1 cellular context compared by ENCODE assay signal in the genomic region with DNA sequence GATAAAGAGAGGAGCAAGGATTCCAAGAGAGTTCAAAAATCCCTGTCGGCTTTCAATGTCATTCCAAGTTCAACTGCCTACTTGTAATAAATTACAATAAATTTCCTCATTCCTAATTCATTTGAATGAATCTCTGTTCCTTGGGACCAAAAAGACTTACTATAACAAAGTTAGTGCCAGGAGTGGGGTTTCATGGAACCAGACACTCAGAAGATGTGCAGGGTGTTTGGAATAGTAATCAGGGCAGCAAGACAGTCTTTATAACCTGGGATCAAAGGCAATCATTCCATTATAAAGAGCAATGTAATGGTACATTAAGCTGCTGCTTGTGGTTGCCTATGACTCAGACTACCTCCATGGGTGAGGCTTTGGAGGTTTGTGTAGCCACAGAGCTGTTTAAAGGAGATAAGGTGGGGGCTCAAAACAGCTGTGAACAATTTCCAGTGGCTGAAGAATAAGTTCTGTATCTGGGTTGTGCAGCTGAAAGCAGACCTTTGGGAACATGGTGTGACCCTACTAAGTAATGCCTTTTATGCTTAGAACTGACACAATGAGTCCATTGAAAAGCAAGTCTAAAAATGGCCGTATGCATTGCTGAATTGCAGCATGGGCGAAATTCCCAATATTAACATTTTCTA.
A peak's percentile ranks its signal among the peaks of the same experiment; 100 is the strongest.
TF ChIP-seq lines count a peak whose summit lies in the region.

No MANE protein-coding gene starts in this region.

TF ChIP-seq in K562, 482 proteins besides CTCF, POLR2A, EP300 and RAD21 (continued from another document and continues in another):
- TF ChIP-seq, protein P1, sequence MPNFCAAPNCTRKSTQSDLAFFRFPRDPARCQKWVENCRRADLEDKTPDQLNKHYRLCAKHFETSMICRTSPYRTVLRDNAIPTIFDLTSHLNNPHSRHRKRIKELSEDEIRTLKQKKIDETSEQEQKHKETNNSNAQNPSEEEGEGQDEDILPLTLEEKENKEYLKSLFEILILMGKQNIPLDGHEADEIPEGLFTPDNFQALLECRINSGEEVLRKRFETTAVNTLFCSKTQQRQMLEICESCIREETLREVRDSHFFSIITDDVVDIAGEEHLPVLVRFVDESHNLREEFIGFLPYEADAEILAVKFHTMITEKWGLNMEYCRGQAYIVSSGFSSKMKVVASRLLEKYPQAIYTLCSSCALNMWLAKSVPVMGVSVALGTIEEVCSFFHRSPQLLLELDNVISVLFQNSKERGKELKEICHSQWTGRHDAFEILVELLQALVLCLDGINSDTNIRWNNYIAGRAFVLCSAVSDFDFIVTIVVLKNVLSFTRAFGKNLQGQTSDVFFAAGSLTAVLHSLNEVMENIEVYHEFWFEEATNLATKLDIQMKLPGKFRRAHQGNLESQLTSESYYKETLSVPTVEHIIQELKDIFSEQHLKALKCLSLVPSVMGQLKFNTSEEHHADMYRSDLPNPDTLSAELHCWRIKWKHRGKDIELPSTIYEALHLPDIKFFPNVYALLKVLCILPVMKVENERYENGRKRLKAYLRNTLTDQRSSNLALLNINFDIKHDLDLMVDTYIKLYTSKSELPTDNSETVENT (CRISPR knock-in tag; IDR thresholded peaks at IDR 0.05) = no peak
- TF ChIP-seq TOE1 (IDR thresholded peaks at IDR 0.05; ENCODE audit: borderline replicate concordance) (no peak), TOE1 (CRISPR knock-in tag; IDR thresholded peaks at IDR 0.05; ENCODE audit: borderline replicate concordance, low read depth) (no peak), PCBP2 (IDR thresholded peaks at IDR 0.05; ENCODE audit: low read depth, low read length, poor library complexity, severe bottlenecking) (no peak), HIVEP1 (CRISPR knock-in tag; IDR thresholded peaks at IDR 0.05) (no peak), ZNF384 (IDR thresholded peaks at IDR 0.05; ENCODE audit: low read depth, low read length) (no peak), ZKSCAN8 (CRISPR knock-in tag; IDR thresholded peaks at IDR 0.05) (0 out of 2 replicates have a peak, but pooled peaks have one; percentile 55), SOX6 (IDR thresholded peaks at IDR 0.05) (peak; percentile 83), RB1 (IDR thresholded peaks at IDR 0.05; ENCODE audit: low read depth) (no peak), POLR2H (tag; IDR thresholded peaks at IDR 0.05; ENCODE audit: low read depth) (no peak), PHTF2 (CRISPR knock-in tag; IDR thresholded peaks at IDR 0.05) (no peak), BCOR (IDR thresholded peaks at IDR 0.05) (0 out of 2 replicates have a peak, but pooled peaks have one; percentile 33), NBN (IDR thresholded peaks at IDR 0.05; ENCODE audit: low read depth) (0 out of 2 replicates have a peak, but pooled peaks have one; percentile 61), SMAD3 (CRISPR knock-in tag; conservative IDR thresholded peaks at IDR 0.05) (no peak; the same call in 1 of the 2 replicates), PHB (CRISPR knock-in tag; IDR thresholded peaks at IDR 0.05) (no peak), NFE2L1 (tag; IDR thresholded peaks at IDR 0.05; ENCODE audit: borderline replicate concordance, low read depth) (no peak), HLTF (IDR thresholded peaks at IDR 0.05) (no peak), WHSC1 (IDR thresholded peaks at IDR 0.05; ENCODE audit: low read length) (no peak), ZNF197 (CRISPR knock-in tag; IDR thresholded peaks at IDR 0.05; ENCODE audit: low read depth) (no peak), NFIX (CRISPR knock-in tag; IDR thresholded peaks at IDR 0.05; ENCODE audit: low read depth) (no peak), MCM2 (IDR thresholded peaks at IDR 0.05; ENCODE audit: low read depth) (no peak), NFIC (IDR thresholded peaks at IDR 0.05) (peak; percentile 84), JUND (IDR thresholded peaks at IDR 0.05; ENCODE audit: borderline replicate concordance, low read depth, low read length) (peak; percentile 90), JUND (tag; IDR thresholded peaks at IDR 0.05; ENCODE audit: borderline replicate concordance, low read depth, low read length) (peak; percentile 90; the same call in 2 of the 3 replicates), CAMTA2 (CRISPR knock-in tag; conservative IDR thresholded peaks at IDR 0.05) (no peak), RBM39 (optimal IDR thresholded peaks at IDR 0.05; ENCODE audit: low read depth, low read length) (no peak), OTX1 (CRISPR knock-in tag; IDR thresholded peaks at IDR 0.05) (no peak), CHD4 (IDR thresholded peaks at IDR 0.05; ENCODE audit: insufficient read depth, insufficient replicate concordance, low read depth, low read length, poor library complexity, severe bottlenecking) (no peak), ADNP (tag; IDR thresholded peaks at IDR 0.05) (no peak), HCFC1 (IDR thresholded peaks at IDR 0.05; ENCODE audit: low read depth, low read length) (no peak), ATF7 (IDR thresholded peaks at IDR 0.05) (peak; percentile 41; the same call in 1 of the 2 replicates), SREBF1 (IDR thresholded peaks at IDR 0.05; ENCODE audit: borderline replicate concordance, low read depth, low read length) (no peak), BCL6 (CRISPR knock-in tag; IDR thresholded peaks at IDR 0.05) (no peak), MTA2 (IDR thresholded peaks at IDR 0.05; ENCODE audit: low read depth) (peak; percentile 90), ZNF780A (CRISPR knock-in tag; IDR thresholded peaks at IDR 0.05) (no peak), MECOM (CRISPR knock-in tag; IDR thresholded peaks at IDR 0.05) (no peak), ZNF224 (CRISPR knock-in tag; IDR thresholded peaks at IDR 0.05) (no peak), PHF21A (IDR thresholded peaks at IDR 0.05; ENCODE audit: borderline replicate concordance, low read depth) (no peak), ZC3H11A (IDR thresholded peaks at IDR 0.05; ENCODE audit: low read depth, low read length) (no peak), XRCC5 (IDR thresholded peaks at IDR 0.05; ENCODE audit: low read depth, low read length) (no peak)
- TF ChIP-seq, protein P2, sequence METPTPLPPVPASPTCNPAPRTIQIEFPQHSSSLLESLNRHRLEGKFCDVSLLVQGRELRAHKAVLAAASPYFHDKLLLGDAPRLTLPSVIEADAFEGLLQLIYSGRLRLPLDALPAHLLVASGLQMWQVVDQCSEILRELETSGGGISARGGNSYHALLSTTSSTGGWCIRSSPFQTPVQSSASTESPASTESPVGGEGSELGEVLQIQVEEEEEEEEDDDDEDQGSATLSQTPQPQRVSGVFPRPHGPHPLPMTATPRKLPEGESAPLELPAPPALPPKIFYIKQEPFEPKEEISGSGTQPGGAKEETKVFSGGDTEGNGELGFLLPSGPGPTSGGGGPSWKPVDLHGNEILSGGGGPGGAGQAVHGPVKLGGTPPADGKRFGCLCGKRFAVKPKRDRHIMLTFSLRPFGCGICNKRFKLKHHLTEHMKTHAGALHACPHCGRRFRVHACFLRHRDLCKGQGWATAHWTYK (CRISPR knock-in tag; IDR thresholded peaks at IDR 0.05) = no peak
- TF ChIP-seq, protein P3, sequence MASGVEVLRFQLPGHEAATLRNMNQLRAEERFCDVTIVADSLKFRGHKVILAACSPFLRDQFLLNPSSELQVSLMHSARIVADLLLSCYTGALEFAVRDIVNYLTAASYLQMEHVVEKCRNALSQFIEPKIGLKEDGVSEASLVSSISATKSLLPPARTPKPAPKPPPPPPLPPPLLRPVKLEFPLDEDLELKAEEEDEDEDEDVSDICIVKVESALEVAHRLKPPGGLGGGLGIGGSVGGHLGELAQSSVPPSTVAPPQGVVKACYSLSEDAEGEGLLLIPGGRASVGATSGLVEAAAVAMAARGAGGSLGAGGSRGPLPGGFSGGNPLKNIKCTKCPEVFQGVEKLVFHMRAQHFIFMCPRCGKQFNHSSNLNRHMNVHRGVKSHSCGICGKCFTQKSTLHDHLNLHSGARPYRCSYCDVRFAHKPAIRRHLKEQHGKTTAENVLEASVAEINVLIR (CRISPR knock-in tag; IDR thresholded peaks at IDR 0.05) = no peak
- TF ChIP-seq, protein P4, sequence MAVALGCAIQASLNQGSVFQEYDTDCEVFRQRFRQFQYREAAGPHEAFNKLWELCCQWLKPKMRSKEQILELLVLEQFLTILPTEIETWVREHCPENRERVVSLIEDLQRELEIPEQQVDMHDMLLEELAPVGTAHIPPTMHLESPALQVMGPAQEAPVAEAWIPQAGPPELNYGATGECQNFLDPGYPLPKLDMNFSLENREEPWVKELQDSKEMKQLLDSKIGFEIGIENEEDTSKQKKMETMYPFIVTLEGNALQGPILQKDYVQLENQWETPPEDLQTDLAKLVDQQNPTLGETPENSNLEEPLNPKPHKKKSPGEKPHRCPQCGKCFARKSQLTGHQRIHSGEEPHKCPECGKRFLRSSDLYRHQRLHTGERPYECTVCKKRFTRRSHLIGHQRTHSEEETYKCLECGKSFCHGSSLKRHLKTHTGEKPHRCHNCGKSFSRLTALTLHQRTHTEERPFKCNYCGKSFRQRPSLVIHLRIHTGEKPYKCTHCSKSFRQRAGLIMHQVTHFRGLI (CRISPR knock-in tag; IDR thresholded peaks at IDR 0.05) = no peak
- TF ChIP-seq, protein P5, sequence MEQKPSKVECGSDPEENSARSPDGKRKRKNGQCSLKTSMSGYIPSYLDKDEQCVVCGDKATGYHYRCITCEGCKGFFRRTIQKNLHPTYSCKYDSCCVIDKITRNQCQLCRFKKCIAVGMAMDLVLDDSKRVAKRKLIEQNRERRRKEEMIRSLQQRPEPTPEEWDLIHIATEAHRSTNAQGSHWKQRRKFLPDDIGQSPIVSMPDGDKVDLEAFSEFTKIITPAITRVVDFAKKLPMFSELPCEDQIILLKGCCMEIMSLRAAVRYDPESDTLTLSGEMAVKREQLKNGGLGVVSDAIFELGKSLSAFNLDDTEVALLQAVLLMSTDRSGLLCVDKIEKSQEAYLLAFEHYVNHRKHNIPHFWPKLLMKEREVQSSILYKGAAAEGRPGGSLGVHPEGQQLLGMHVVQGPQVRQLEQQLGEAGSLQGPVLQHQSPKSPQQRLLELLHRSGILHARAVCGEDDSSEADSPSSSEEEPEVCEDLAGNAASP (IDR thresholded peaks at IDR 0.05) = no peak
- TF ChIP-seq, protein P6, sequence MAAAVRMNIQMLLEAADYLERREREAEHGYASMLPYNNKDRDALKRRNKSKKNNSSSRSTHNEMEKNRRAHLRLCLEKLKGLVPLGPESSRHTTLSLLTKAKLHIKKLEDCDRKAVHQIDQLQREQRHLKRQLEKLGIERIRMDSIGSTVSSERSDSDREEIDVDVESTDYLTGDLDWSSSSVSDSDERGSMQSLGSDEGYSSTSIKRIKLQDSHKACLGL (CRISPR knock-in tag; IDR thresholded peaks at IDR 0.05; ENCODE audit: borderline replicate concordance, poor library complexity, severe bottlenecking) = no peak
- TF ChIP-seq, protein P7, sequence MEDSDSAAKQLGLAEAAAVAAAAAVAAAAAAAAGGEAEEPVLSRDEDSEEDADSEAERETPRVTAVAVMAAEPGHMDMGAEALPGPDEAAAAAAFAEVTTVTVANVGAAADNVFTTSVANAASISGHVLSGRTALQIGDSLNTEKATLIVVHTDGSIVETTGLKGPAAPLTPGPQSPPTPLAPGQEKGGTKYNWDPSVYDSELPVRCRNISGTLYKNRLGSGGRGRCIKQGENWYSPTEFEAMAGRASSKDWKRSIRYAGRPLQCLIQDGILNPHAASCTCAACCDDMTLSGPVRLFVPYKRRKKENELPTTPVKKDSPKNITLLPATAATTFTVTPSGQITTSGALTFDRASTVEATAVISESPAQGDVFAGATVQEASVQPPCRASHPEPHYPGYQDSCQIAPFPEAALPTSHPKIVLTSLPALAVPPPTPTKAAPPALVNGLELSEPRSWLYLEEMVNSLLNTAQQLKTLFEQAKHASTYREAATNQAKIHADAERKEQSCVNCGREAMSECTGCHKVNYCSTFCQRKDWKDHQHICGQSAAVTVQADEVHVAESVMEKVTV (CRISPR knock-in tag; IDR thresholded peaks at IDR 0.05) = no peak
- TF ChIP-seq, protein P8, sequence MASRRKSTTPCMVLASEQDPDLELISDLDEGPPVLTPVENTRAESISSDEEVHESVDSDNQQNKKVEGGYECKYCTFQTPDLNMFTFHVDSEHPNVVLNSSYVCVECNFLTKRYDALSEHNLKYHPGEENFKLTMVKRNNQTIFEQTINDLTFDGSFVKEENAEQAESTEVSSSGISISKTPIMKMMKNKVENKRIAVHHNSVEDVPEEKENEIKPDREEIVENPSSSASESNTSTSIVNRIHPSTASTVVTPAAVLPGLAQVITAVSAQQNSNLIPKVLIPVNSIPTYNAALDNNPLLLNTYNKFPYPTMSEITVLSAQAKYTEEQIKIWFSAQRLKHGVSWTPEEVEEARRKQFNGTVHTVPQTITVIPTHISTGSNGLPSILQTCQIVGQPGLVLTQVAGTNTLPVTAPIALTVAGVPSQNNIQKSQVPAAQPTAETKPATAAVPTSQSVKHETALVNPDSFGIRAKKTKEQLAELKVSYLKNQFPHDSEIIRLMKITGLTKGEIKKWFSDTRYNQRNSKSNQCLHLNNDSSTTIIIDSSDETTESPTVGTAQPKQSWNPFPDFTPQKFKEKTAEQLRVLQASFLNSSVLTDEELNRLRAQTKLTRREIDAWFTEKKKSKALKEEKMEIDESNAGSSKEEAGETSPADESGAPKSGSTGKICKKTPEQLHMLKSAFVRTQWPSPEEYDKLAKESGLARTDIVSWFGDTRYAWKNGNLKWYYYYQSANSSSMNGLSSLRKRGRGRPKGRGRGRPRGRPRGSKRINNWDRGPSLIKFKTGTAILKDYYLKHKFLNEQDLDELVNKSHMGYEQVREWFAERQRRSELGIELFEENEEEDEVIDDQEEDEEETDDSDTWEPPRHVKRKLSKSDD (conservative IDR thresholded peaks at IDR 0.05; ENCODE audit: low read length) = no peak
- TF ChIP-seq, protein P9, sequence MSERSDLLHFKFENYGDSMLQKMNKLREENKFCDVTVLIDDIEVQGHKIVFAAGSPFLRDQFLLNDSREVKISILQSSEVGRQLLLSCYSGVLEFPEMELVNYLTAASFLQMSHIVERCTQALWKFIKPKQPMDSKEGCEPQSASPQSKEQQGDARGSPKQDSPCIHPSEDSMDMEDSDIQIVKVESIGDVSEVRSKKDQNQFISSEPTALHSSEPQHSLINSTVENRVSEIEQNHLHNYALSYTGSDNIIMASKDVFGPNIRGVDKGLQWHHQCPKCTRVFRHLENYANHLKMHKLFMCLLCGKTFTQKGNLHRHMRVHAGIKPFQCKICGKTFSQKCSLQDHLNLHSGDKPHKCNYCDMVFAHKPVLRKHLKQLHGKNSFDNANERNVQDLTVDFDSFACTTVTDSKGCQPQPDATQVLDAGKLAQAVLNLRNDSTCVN (CRISPR knock-in tag; IDR thresholded peaks at IDR 0.05) = no peak
- TF ChIP-seq, protein P10, sequence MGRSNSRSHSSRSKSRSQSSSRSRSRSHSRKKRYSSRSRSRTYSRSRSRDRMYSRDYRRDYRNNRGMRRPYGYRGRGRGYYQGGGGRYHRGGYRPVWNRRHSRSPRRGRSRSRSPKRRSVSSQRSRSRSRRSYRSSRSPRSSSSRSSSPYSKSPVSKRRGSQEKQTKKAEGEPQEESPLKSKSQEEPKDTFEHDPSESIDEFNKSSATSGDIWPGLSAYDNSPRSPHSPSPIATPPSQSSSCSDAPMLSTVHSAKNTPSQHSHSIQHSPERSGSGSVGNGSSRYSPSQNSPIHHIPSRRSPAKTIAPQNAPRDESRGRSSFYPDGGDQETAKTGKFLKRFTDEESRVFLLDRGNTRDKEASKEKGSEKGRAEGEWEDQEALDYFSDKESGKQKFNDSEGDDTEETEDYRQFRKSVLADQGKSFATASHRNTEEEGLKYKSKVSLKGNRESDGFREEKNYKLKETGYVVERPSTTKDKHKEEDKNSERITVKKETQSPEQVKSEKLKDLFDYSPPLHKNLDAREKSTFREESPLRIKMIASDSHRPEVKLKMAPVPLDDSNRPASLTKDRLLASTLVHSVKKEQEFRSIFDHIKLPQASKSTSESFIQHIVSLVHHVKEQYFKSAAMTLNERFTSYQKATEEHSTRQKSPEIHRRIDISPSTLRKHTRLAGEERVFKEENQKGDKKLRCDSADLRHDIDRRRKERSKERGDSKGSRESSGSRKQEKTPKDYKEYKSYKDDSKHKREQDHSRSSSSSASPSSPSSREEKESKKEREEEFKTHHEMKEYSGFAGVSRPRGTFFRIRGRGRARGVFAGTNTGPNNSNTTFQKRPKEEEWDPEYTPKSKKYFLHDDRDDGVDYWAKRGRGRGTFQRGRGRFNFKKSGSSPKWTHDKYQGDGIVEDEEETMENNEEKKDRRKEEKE (IDR thresholded peaks at IDR 0.05; ENCODE audit: borderline replicate concordance in 1 of 2, control insufficient read depth in 1 of 2, low read depth in 2 of 2, low read length in 1 of 2) = no peak
